ENCODE assay signal across 13 cellular contexts in the genomic region with DNA sequence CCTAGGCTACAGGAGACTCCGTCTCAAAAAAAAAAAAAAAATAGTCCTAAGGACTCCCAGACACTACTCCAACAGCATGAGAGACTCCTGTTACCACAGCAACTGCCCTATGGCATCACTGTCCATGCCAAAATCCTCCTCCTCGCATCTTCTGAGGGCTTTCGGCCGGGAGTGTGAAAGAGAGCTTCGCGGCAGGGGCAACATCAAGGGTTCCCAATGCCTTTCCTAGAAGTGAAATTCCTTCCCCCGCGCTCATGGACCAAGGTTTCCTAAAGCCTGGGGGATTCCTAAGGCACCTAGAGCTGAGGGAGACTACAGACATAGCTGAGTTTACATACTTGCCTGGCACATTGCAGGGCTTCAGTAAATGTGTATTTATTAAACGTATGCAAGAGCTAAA.
"Had no signal": no experiment of that assay in that cellular context is flagged by ENCODE, and none has a peak within 500 bp of the region (broad histone marks: within the 10 kb centered on the region; RNA-seq: fewer than 3 reads in every experiment).

No MANE protein-coding gene starts in this region.

- H3K36me3 Mint-ChIP-seq: natural killer cell treated with Interleukin-12 subunit alpha and Interleukin-12 subunit beta and Interleukin-15 and Interleukin-18, amount 100 ng/mL, for 72 hours had no signal

- H3K27ac ChIP-seq: adrenal gland, ovary had no signal

- H3K36me3 ChIP-seq: adrenal gland, ovary had no signal

- H3K27me3 Mint-ChIP-seq: activated T-helper 17 cell treated with anti-CD3 and anti-CD28 coated beads, Interleukin-2, amount 50 U/mL, for 72 hours; central memory CD8-positive, alpha-beta T cell; dendritic cell treated with granulocyte-macrophage colony-stimulating factor and Interleukin-4, amounts not matched to agents 40 ng/mL and 50 ng/mL, for 4 days; natural killer cell treated with Interleukin-12 subunit alpha and Interleukin-12 subunit beta and Interleukin-15 and Interleukin-18, amount 100 ng/mL, for 72 hours; stimulated activated naive CD8-positive, alpha-beta T cell treated with anti-CD3 and anti-CD28 coated beads, Interleukin-15, Interleukin-2, amounts not matched to agents 100 ng/mL and 50 ng/mL, for 24 hours had no signal

- H3K27ac Mint-ChIP-seq: activated naive CD4-positive, alpha-beta T cell treated with anti-CD3 and anti-CD28 coated beads for 36 hours; activated T-helper 17 cell treated with anti-CD3 and anti-CD28 coated beads, Interleukin-2, amount 50 U/mL, for 72 hours; dendritic cell treated with granulocyte-macrophage colony-stimulating factor and Interleukin-4, amounts not matched to agents 40 ng/mL and 50 ng/mL, for 4 days; natural killer cell treated with Interleukin-12 subunit alpha and Interleukin-12 subunit beta and Interleukin-15 and Interleukin-18, amount 100 ng/mL, for 72 hours; stimulated activated naive CD8-positive, alpha-beta T cell treated with anti-CD3 and anti-CD28 coated beads, Interleukin-15, Interleukin-2, amounts not matched to agents 100 ng/mL and 50 ng/mL, for 24 hours; T-helper 1 cell treated with Interleukin-12 subunit alpha and Interleukin-12 subunit beta and Interleukin-4 antibody, amounts not matched to agents 30 μg/mL and 1 μg/mL, for 36 hours had no signal

- DNase-seq: activated CD4-positive, alpha-beta T cell treated with anti-CD3 and anti-CD28 coated beads for 48 hours; activated CD8-positive, alpha-beta memory T cell treated with anti-CD3 and anti-CD28 coated beads for 24 hours; activated naive CD4-positive, alpha-beta T cell treated with anti-CD3 and anti-CD28 coated beads for 36 hours; adrenal gland; ovary; stimulated activated CD4-positive, alpha-beta T cell treated with anti-CD3 and anti-CD28 coated beads, Interleukin-4, amount 100 ng/mL, for 1 hour; stimulated activated CD8-positive, alpha-beta memory T cell treated with anti-CD3 and anti-CD28 coated beads, Interleukin-4, amount 100 ng/mL, for 48 hours had no signal

- H3K4me3 ChIP-seq: adrenal gland, ovary had no signal

- H3K4me1 Mint-ChIP-seq: activated T-helper 17 cell treated with anti-CD3 and anti-CD28 coated beads, Interleukin-2, amount 50 U/mL, for 72 hours; central memory CD8-positive, alpha-beta T cell had no signal

- H3K9me3 ChIP-seq: adrenal gland, ovary had no signal

- H3K4me3 Mint-ChIP-seq: activated naive CD4-positive, alpha-beta T cell treated with anti-CD3 and anti-CD28 coated beads for 36 hours; activated T-helper 17 cell treated with anti-CD3 and anti-CD28 coated beads, Interleukin-2, amount 50 U/mL, for 72 hours; central memory CD8-positive, alpha-beta T cell; dendritic cell treated with granulocyte-macrophage colony-stimulating factor and Interleukin-4, amounts not matched to agents 40 ng/mL and 50 ng/mL, for 4 days; natural killer cell treated with Interleukin-12 subunit alpha and Interleukin-12 subunit beta and Interleukin-15 and Interleukin-18, amount 100 ng/mL, for 72 hours; stimulated activated naive CD8-positive, alpha-beta T cell treated with anti-CD3 and anti-CD28 coated beads, Interleukin-15, Interleukin-2, amounts not matched to agents 100 ng/mL and 50 ng/mL, for 24 hours; T-helper 1 cell treated with Interleukin-12 subunit alpha and Interleukin-12 subunit beta and Interleukin-4 antibody, amounts not matched to agents 30 μg/mL and 1 μg/mL, for 36 hours had no signal

- H3K9me3 Mint-ChIP-seq: activated T-helper 17 cell treated with anti-CD3 and anti-CD28 coated beads, Interleukin-2, amount 50 U/mL, for 72 hours; central memory CD8-positive, alpha-beta T cell; natural killer cell treated with Interleukin-12 subunit alpha and Interleukin-12 subunit beta and Interleukin-15 and Interleukin-18, amount 100 ng/mL, for 72 hours; stimulated activated naive CD8-positive, alpha-beta T cell treated with anti-CD3 and anti-CD28 coated beads, Interleukin-15, Interleukin-2, amounts not matched to agents 100 ng/mL and 50 ng/mL, for 24 hours had no signal

- H3K4me1 ChIP-seq: adrenal gland had no signal

- H3K27me3 ChIP-seq: adrenal gland, ovary had no signal
